4 cellular contexts compared by ENCODE assay signal in the genomic region with DNA sequence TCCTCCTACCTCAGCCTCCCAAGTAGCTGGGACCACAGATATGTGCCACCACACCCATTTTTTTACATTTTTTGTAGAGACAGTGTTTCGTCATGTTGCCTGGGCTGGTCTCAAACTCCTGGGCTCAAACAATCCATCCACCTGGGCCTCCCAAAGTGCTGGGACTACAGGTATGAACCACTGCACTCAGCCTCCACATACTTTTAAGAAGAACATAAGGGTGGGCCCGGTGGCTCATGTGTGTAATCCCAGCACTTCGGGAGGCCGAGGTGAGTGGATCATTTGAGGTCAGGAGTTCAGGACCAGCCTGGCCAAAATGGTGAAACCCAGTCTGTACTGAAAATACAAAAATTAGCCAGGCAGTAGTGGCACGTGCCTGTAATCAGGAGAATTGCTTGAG.
"Had no signal": no experiment of that assay in that cellular context is flagged by ENCODE, and none has a peak within 500 bp of the region (broad histone marks: within the 10 kb centered on the region; RNA-seq: fewer than 3 reads in every experiment).

No MANE protein-coding gene starts in this region.

- DNase-seq: H9, HCEC 1CT, IMR-90 had no signal

- H3K27ac Mint-ChIP-seq: GM23338, H9 had no signal

- H3K4me1 Mint-ChIP-seq: GM23338, H9 had no signal

- H3K4me3 ChIP-seq: GM23338 had no signal

- H3K4me3 Mint-ChIP-seq: GM23338, H9 had no signal
